ENCODE assay signal across 19 cellular contexts in genomic region chr11:91308069-91308468, GRCh38.
A peak's percentile ranks its signal among the peaks of the same experiment; 100 is the strongest.
DNase-seq lines count a peak whose midpoint lies in the region; ATAC-seq and TF ChIP-seq lines count a peak whose summit lies in the region.
"Had no signal": no experiment of that assay in that cellular context is flagged by ENCODE, and none has a peak within 500 bp of the region (broad histone marks: within the 10 kb centered on the region; RNA-seq: fewer than 3 reads in every experiment).

No MANE protein-coding gene starts in this region.

- TF ChIP-seq EP300 in SK-N-SH (IDR thresholded peaks at IDR 0.05; ENCODE audit: borderline replicate concordance in 1 of 2, low read depth in 1 of 2, low read length in 1 of 2), result 0 out of 4 replicates have a peak, but pooled peaks of 1 of the 2 experiments have one; percentile 22

- no peaks in the 10 kb centered on the region for H3K9me2 ChIP-seq in SK-N-SH

- no peak overlapping the region for H3K9ac ChIP-seq in SK-N-SH

- H2AFZ ChIP-seq in SK-N-SH (ENCODE audit: low read depth), result no peak overlapping the region

- CTCF ChIA-PET in SK-N-SH (lab: Yijun Ruan, JAX), result no interaction called here

- H3K27me3 ChIP-seq in SK-N-SH (ENCODE audit: insufficient read depth), result no peaks in the 10 kb centered on the region

- H4K20me1 ChIP-seq in SK-N-SH (ENCODE audit: insufficient read depth), result no peaks in the 10 kb centered on the region

- H3K36me3 ChIP-seq in SK-N-SH (replicated peaks in 1 of 2; ENCODE audit: control insufficient read depth in 1 of 2, insufficient read depth in 2 of 2, low read length in 1 of 2), result no peaks in the 10 kb centered on the region

- ATAC-seq in SK-N-SH treated with all-trans-retinoic acid at 6 μM for 48 hours, result no peak
- ATAC-seq: HCT116 had no signal

- H3K4me3 ChIP-seq in SK-N-SH (ENCODE audit: low read depth in 2 of 2, low read length in 1 of 2), result no peak overlapping the region

- H3K9me3 ChIP-seq in SK-N-SH, result no peaks in the 10 kb centered on the region
- H3K9me3 ChIP-seq: Caco-2 had no signal

- DNase-seq in SK-N-SH (peak; percentile 12), NCI-H69 (lab: John Stamatoyannopoulos, UW) (peak; percentile 93), islet precursor cell (peak; percentile 57), NCI-H1436 (lab: John Stamatoyannopoulos, UW) (no peak)
- no peak for DNase-seq in activated T-cell treated with anti-CD3 and anti-CD28 coated beads, Interleukin-2, amount 50 U/mL, for 1 hour
- DNase-seq in activated CD4-positive, alpha-beta T cell treated with anti-CD3 and anti-CD28 coated beads for 48 hours, result no peak
- DNase-seq: ACHN; AML-193; Caco-2; CD4-positive, alpha-beta T cell; DMS79 treated with DMSO at 0.1 percent for 48 hours; GF-D8; GOT3; H7; HFFc6 had no signal

- no peak for TF ChIP-seq RAD21 in SK-N-SH (IDR thresholded peaks at IDR 0.05; ENCODE audit: low read length)

- TF ChIP-seq CTCF in SK-N-SH (IDR thresholded peaks at IDR 0.05), result no peak

- peaks cover 0 to 4% of the 10 kb centered on the region in 2 experiments; a peak in 1 of 4 replicates for H3K4me1 ChIP-seq in SK-N-SH (ENCODE audit: control insufficient read depth in 1 of 2, insufficient read depth in 2 of 2, low read depth in 1 of 2, low read length in 1 of 2)
- H3K4me1 ChIP-seq: Caco-2 had no signal

- H3K79me2 ChIP-seq in SK-N-SH (ENCODE audit: insufficient read depth), result no peaks in the 10 kb centered on the region

- POLR2A ChIA-PET in SK-N-SH (lab: Yijun Ruan, JAX), result no interaction called here

- no peaks in the 10 kb centered on the region for H3F3A ChIP-seq in SK-N-SH (replicated peaks; ENCODE audit: insufficient read depth)

- no peak overlapping the region for H3K4me2 ChIP-seq in SK-N-SH

- H3K27ac ChIP-seq in SK-N-SH (ENCODE audit: low read depth in 2 of 2, low read length in 1 of 2), result no peak overlapping the region
- H3K27ac ChIP-seq: C4-2B, HL-60 had no signal

- WGBS in SK-N-SH (ENCODE audit: low lambda C conversion rate), result 33% methylated on average over 2 of the region's 2 CpGs

TF ChIP-seq in SK-N-SH, 30 proteins besides CTCF, POLR2A, EP300 and RAD21 (continues in another document):
- TF ChIP-seq FOSL2 (IDR thresholded peaks at IDR 0.05; ENCODE audit: borderline replicate concordance, low read depth) (no peak), USF2 (IDR thresholded peaks at IDR 0.05; ENCODE audit: borderline replicate concordance, low read depth, low read length) (no peak), GABPA (IDR thresholded peaks at IDR 0.05; ENCODE audit: low read depth) (no peak), USF1 (IDR thresholded peaks at IDR 0.05; ENCODE audit: borderline replicate concordance, low read depth) (no peak), RFX5 (IDR thresholded peaks at IDR 0.05; ENCODE audit: low read length) (no peak), TCF12 (IDR thresholded peaks at IDR 0.05) (no peak), TEAD4 (IDR thresholded peaks at IDR 0.05; ENCODE audit: borderline replicate concordance, insufficient read depth) (no peak)
- TF ChIP-seq, protein P1, sequence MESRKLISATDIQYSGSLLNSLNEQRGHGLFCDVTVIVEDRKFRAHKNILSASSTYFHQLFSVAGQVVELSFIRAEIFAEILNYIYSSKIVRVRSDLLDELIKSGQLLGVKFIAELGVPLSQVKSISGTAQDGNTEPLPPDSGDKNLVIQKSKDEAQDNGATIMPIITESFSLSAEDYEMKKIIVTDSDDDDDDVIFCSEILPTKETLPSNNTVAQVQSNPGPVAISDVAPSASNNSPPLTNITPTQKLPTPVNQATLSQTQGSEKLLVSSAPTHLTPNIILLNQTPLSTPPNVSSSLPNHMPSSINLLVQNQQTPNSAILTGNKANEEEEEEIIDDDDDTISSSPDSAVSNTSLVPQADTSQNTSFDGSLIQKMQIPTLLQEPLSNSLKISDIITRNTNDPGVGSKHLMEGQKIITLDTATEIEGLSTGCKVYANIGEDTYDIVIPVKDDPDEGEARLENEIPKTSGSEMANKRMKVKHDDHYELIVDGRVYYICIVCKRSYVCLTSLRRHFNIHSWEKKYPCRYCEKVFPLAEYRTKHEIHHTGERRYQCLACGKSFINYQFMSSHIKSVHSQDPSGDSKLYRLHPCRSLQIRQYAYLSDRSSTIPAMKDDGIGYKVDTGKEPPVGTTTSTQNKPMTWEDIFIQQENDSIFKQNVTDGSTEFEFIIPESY (IDR thresholded peaks at IDR 0.05; ENCODE audit: borderline replicate concordance, low read depth), result no peak
- TF ChIP-seq, protein P2, sequence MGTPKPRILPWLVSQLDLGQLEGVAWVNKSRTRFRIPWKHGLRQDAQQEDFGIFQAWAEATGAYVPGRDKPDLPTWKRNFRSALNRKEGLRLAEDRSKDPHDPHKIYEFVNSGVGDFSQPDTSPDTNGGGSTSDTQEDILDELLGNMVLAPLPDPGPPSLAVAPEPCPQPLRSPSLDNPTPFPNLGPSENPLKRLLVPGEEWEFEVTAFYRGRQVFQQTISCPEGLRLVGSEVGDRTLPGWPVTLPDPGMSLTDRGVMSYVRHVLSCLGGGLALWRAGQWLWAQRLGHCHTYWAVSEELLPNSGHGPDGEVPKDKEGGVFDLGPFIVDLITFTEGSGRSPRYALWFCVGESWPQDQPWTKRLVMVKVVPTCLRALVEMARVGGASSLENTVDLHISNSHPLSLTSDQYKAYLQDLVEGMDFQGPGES (IDR thresholded peaks at IDR 0.05; ENCODE audit: low read depth, low read length), result no peak

TF ChIP-seq in SK-N-SH treated with all-trans-retinoic acid at 6 μM for 48 hours, 23 proteins besides CTCF, POLR2A, EP300 and RAD21:
- TF ChIP-seq, protein P3, sequence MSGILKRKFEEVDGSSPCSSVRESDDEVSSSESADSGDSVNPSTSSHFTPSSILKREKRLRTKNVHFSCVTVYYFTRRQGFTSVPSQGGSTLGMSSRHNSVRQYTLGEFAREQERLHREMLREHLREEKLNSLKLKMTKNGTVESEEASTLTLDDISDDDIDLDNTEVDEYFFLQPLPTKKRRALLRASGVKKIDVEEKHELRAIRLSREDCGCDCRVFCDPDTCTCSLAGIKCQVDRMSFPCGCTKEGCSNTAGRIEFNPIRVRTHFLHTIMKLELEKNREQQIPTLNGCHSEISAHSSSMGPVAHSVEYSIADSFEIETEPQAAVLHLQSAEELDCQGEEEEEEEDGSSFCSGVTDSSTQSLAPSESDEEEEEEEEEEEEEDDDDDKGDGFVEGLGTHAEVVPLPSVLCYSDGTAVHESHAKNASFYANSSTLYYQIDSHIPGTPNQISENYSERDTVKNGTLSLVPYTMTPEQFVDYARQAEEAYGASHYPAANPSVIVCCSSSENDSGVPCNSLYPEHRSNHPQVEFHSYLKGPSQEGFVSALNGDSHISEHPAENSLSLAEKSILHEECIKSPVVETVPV (CRISPR knock-in tag; IDR thresholded peaks at IDR 0.05), result no peak
- TF ChIP-seq ARNTL (CRISPR knock-in tag; IDR thresholded peaks at IDR 0.05; ENCODE audit: borderline replicate concordance, low read depth) (no peak), RARB (CRISPR knock-in tag; IDR thresholded peaks at IDR 0.05) (no peak), BACH2 (CRISPR knock-in tag; IDR thresholded peaks at IDR 0.05; ENCODE audit: borderline replicate concordance) (no peak), ZNF70 (CRISPR knock-in tag; IDR thresholded peaks at IDR 0.05) (no peak), POU6F1 (CRISPR knock-in tag; IDR thresholded peaks at IDR 0.05; ENCODE audit: borderline replicate concordance, low read depth) (no peak), ZFP30 (CRISPR knock-in tag; IDR thresholded peaks at IDR 0.05) (no peak), ESRRG (CRISPR knock-in tag; IDR thresholded peaks at IDR 0.05) (no peak), CREB5 (CRISPR knock-in tag; IDR thresholded peaks at IDR 0.05; ENCODE audit: low read depth) (no peak), CSDC2 (CRISPR knock-in tag; IDR thresholded peaks at IDR 0.05) (no peak), ZNF8 (CRISPR knock-in tag; IDR thresholded peaks at IDR 0.05) (no peak)

Comparison
In these comparisons a context has a peak if more than half of its experiments do, and no peak if none do; other contexts are left out.
1. DNase-seq: peak in SK-N-SH (single experiment), NCI-H69 (single experiment) and islet precursor cell (single experiment); none in activated T-cell treated with anti-CD3 and anti-CD28 coated beads, Interleukin-2, amount 50 U/mL, for 1 hour (single experiment), activated CD4-positive, alpha-beta T cell treated with anti-CD3 and anti-CD28 coated beads for 48 hours (single experiment) and NCI-H1436 (single experiment).